ENCODE assay signal across 8 cellular contexts in the genomic region with DNA sequence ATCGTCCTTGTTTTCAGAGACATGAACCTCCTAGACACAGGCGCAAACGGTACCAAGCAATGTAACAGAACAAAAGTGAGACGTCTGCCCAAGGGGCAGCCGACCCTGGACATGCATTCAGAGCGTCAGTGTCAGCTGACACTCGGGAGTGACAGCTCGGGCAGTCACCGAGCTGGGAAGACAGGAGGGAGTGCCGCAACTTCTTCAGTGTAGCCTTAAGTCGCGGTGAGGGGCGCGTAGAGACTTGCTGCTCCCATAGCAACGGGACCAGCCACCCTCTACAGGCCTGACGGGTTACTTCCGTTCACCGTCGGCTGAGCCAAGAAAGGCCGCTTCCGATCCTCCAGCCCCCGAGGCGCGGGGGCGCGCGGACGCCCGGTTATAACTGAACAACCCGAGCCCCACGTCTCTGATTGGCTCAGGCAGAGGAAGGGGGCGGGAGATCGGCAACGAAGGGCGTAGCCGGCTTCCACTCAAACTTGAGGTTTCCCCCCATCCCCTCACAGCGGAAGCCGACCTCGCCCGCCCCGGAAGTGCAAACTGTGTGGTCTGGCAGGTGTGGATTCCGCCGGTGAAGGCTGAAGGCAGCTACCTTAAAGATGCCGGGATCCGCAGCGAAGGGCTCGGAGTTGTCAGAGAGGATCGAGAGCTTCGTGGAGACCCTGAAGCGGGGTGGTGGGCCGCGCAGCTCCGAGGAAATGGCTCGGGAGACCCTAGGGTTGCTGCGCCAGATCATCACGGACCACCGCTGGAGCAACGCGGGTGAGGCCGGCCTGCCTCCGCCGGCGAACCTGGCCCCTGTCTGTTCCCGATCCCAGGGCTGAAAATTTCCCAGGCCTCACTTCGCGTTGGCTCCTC. TPM values are rescaled to one million over a fixed set of nuclear protein-coding genes. Genes with fewer than 3 reads are reported as not detected.
A peak's percentile ranks its signal among the peaks of the same experiment; 100 is the strongest.
DNase-seq lines count a peak whose midpoint lies in the region; ATAC-seq, FAIRE-seq and TF ChIP-seq lines count a peak whose summit lies in the region.

A gene (plus strand): TSS at position 530 of the 858 bp plus-strand sequence. CDS start 70 bp downstream, at position 600.

- TF ChIP-seq CTCF in D721Med (IDR thresholded peaks at IDR 0.05; ENCODE audit: insufficient read depth, missing control alignments), result no peak
- TF ChIP-seq CTCF in OCI-LY7 (conservative IDR thresholded peaks at IDR 0.05; ENCODE audit: low read length), result no peak
- no peak for TF ChIP-seq CTCF in endothelial cell of umbilical vein (IDR thresholded peaks at IDR 0.05; ENCODE audit: extremely low read depth in 1 of 2, insufficient read depth in 1 of 2, low read depth in 1 of 2, low read length in 2 of 2)

- POLR2A ChIA-PET in OCI-LY7 (lab: Charles Lee), result interaction anchor here (0.6 to 1.6 kb wide), 8 partner anchors 10 to 1559 kb away, joined by 3 to 6 read pairs (median 3); no protein-coding TSS in a partner anchor
- POLR2A ChIA-PET in endothelial cell of umbilical vein (lab: Charles Lee), result interaction anchor here (0.5 to 1.8 kb wide), 7 partner anchors 9 to 53 kb away, joined by 3 to 7 read pairs (median 3); a partner anchor contains a TSS

- H3K9me2 ChIP-seq in OCI-LY7 (ENCODE audit: insufficient read depth, low read length), result no peaks in the 10 kb centered on the region

- H2AFZ ChIP-seq in OCI-LY7 (ENCODE audit: low read length) (peak within 1 kb of the TSS; percentile 94), endothelial cell of umbilical vein (ENCODE audit: low read depth, low read length) (peak within 1 kb of the TSS; percentile 55)

- H4K20me1 ChIP-seq in OCI-LY7 (ENCODE audit: insufficient read depth, low read length) (no peaks in the 10 kb centered on the region), endothelial cell of umbilical vein (replicated peaks; ENCODE audit: control insufficient read depth, extremely low read depth, insufficient read depth, low read length) (no peaks in the 10 kb centered on the region)

- H3K4me2 ChIP-seq in OCI-LY7 (ENCODE audit: low read length) (peak within 1 kb of the TSS; percentile 81), endothelial cell of umbilical vein (ENCODE audit: insufficient read depth, low read length) (peak within 1 kb of the TSS; percentile 90)

- peak within 1 kb of the TSS; percentile 74 for H3K9ac ChIP-seq in endothelial cell of umbilical vein (replicated peaks; ENCODE audit: extremely low read depth, insufficient read depth, low read length)

- H3K79me2 ChIP-seq in OCI-LY7 (ENCODE audit: insufficient read depth, low read depth, low read length) (peaks cover 22% of the 10 kb centered on the region), endothelial cell of umbilical vein (ENCODE audit: control insufficient read depth, insufficient read depth, low read length) (peaks cover 37% of the 10 kb centered on the region)

- H3K27ac ChIP-seq in OCI-LY7 (ENCODE audit: low read depth, low read length, poor library complexity, severe bottlenecking) (peak within 1 kb of the TSS; percentile 64), endothelial cell of umbilical vein (ENCODE audit: insufficient read depth, low read depth, low read length) (peak within 1 kb of the TSS; percentile 64)

- H3K9me1 ChIP-seq in endothelial cell of umbilical vein (replicated peaks; ENCODE audit: control insufficient read depth, extremely low read depth, insufficient read depth, low read length), result no peaks in the 10 kb centered on the region

- ATAC-seq in GM21526 (IDR thresholded peaks at IDR 0.05; ENCODE audit: low FRiP score, unreplicated experiment), result peak; percentile 92

- BruUV-seq in OCI-LY7 (replicated peaks; lab: Mats Ljungman, UMichigan), result no TSS peak
- TSS peak; percentile 96 for BruUV-seq in endothelial cell of umbilical vein (replicated peaks; lab: Mats Ljungman, UMichigan)

- no peaks in the 10 kb centered on the region for H3K27me3 ChIP-seq in endothelial cell of umbilical vein (ENCODE audit: control insufficient read depth in 2 of 2, insufficient read depth in 2 of 2, low read length in 2 of 2)

- DNase-seq in D721Med (ENCODE audit: insufficient read length, low spot score), result peak; percentile 84
- peak; percentile 90 for DNase-seq in HuH-7.5 (ENCODE audit: low spot score)
- DNase-seq in OCI-LY7 (ENCODE audit: low spot score), result peak; percentile 99
- DNase-seq in activated T-cell treated with anti-CD3 and anti-CD28 coated beads for 1 hour (ENCODE audit: low read depth), result peak; percentile 98
- DNase-seq in endothelial cell of umbilical vein (ENCODE audit: low read depth, low spot score), result peak; percentile 96
- peak; percentile 94 for DNase-seq in middle frontal gyrus (ENCODE audit: extremely low spot score, low spot score)
- peak; percentile 94 to 99 for DNase-seq in stimulated activated CD8-positive, alpha-beta memory T cell treated with anti-CD3 and anti-CD28 coated beads, Interleukin-2, amount 100 ng/mL, for 48 hours (ENCODE audit: low read depth in 2 of 2)

- dilution Hi-C loops in endothelial cell of umbilical vein (cut with MboI; ENCODE audit: extremely low pct_ligation_motif_present, low sequenced_read_pairs), result no loop called here

- peak; percentile 55 for TF ChIP-seq POLR2A in endothelial cell of umbilical vein (IDR thresholded peaks at IDR 0.05; ENCODE audit: low read depth, low read length)

- no peak for FAIRE-seq in D721Med (lab: Jason Lieb, UNC)
- FAIRE-seq in endothelial cell of umbilical vein (lab: Jason Lieb, UNC), result peak; percentile 86

- intact Hi-C loops in OCI-LY7 (cut with micrococcal nuclease; ENCODE audit: unreplicated experiment) (loop anchor here (1.0 kb wide), 2 partner anchors 56 to 66 kb away; no protein-coding TSS in a partner anchor), endothelial cell of umbilical vein (cut with micrococcal nuclease) (loop anchor here (1.0 to 5.0 kb wide), 8 partner anchors 9 to 65 kb away; a partner anchor contains a TSS)

- peaks cover 15% of the 10 kb centered on the region for H3K4me1 ChIP-seq in OCI-LY7 (ENCODE audit: insufficient read depth, low read length, poor library complexity, severe bottlenecking)
- peaks cover 26% of the 10 kb centered on the region for H3K4me1 ChIP-seq in endothelial cell of umbilical vein (ENCODE audit: control insufficient read depth, extremely low read depth, insufficient read depth, low read length)

- H3K4me3 ChIP-seq in OCI-LY7 (ENCODE audit: low read depth, low read length, poor library complexity, severe bottlenecking) (peak within 1 kb of the TSS; percentile 92), endothelial cell of umbilical vein (replicated peaks in 1 of 3; ENCODE audit: insufficient read depth in 1 of 3, low read depth in 1 of 3, low read length in 3 of 3) (peak within 1 kb of the TSS; percentile 43 to 76 (median 59))

- CTCF ChIA-PET in OCI-LY7 (lab: Charles Lee; ENCODE audit: unreplicated experiment), result interaction anchor here (1.4 kb wide), 1 partner anchor 20 kb away, joined by 3 read pairs; no protein-coding TSS in a partner anchor
- CTCF ChIA-PET in endothelial cell of umbilical vein (lab: Charles Lee), result interaction anchor here (0.5 to 2.6 kb wide), 15 partner anchors 9 to 96 kb away, joined by 3 to 23 read pairs (median 4); a partner anchor contains a TSS

- H3K9me3 ChIP-seq in OCI-LY7 (ENCODE audit: low read length) (peaks cover 12% of the 10 kb centered on the region; the same call in 1 of the 2 replicates), endothelial cell of umbilical vein (replicated peaks; ENCODE audit: control insufficient read depth, insufficient read depth, low read length) (no peaks in the 10 kb centered on the region)

- peaks cover 37% of the 10 kb centered on the region for H3K36me3 ChIP-seq in OCI-LY7 (ENCODE audit: insufficient read depth, low read length)
- H3K36me3 ChIP-seq in endothelial cell of umbilical vein (ENCODE audit: control insufficient read depth in 2 of 2, extremely low read depth in 1 of 2, insufficient read depth in 2 of 2, low read length in 2 of 2), result peaks cover 11 to 13% of the 10 kb centered on the region in 2 experiments

TF ChIP-seq in endothelial cell of umbilical vein, 7 proteins besides CTCF, POLR2A, EP300 and RAD21:
- TF ChIP-seq EZH2 (IDR thresholded peaks at IDR 0.05; ENCODE audit: borderline replicate concordance, low read depth, low read length, severe bottlenecking) (no peak), POLR2AphosphoS5 (IDR thresholded peaks at IDR 0.05; ENCODE audit: insufficient read depth, low read depth, low read length) (peak; percentile 74)

RNA-seq across cellular contexts. Expression of the gene that starts here (rescaled TPM):
- 33.5 and 42.0 TPM in 2 replicates for total RNA-seq in OCI-LY7 (2014; rRNA removed; shearing (Covaris generic))
- total RNA-seq in OCI-LY7 (2022) (49.8 and 53.8 TPM in 2 replicates), endothelial cell of umbilical vein (97.0 and 103 TPM in 2 replicates)
- 143 and 146 TPM in 2 replicates for polyA plus RNA-seq in endothelial cell of umbilical vein
- polyA plus RNA-seq in endothelial cell of umbilical vein (2011; cell fraction: cytosol; rRNA removed), result 124 and 125 TPM in 2 replicates
- polyA plus RNA-seq in endothelial cell of umbilical vein (2011; cell fraction: nucleus; rRNA removed), result 101 and 104 TPM in 2 replicates
- 71.5 and 81.7 TPM in 2 replicates for polyA plus RNA-seq in endothelial cell of umbilical vein (2012)
- 89.0 and 115 TPM in 2 replicates for polyA minus RNA-seq in endothelial cell of umbilical vein
- 36.6 TPM for polyA minus RNA-seq in endothelial cell of umbilical vein (2011; cell fraction: cytosol; rRNA and poly(A)+ RNA removed)
- polyA minus RNA-seq in endothelial cell of umbilical vein (2011; cell fraction: nucleus; rRNA and poly(A)+ RNA removed), result 65.0 and 65.2 TPM in 2 replicates

Comparison
In these comparisons a context has a peak if more than half of its experiments do, and no peak if none do; other contexts are left out.
1. Peak in every context shown above with its lines: DNase-seq, ATAC-seq, H3K4me3 ChIP-seq and H3K27ac ChIP-seq.